21 cellular contexts compared by ENCODE assay signal in genomic region chr10:96267234-96267705, GRCh38. TPM values are rescaled to one million over a fixed set of nuclear protein-coding genes. Genes with fewer than 3 reads are reported as not detected.
DNase-seq lines count a peak whose midpoint lies in the region; ATAC-seq and TF ChIP-seq lines count a peak whose summit lies in the region.
"Had no signal": no experiment of that assay in that cellular context is flagged by ENCODE, and none has a peak within 500 bp of the region (broad histone marks: within the 10 kb centered on the region; RNA-seq: fewer than 3 reads in every experiment).

No MANE protein-coding gene starts in this region.

- no peak overlapping the region for H3K27ac Mint-ChIP-seq in activated CD4-positive, alpha-beta T cell treated with anti-CD3 and anti-CD28 coated beads for 36 hours
- peak overlapping the region; percentile 90 for H3K27ac Mint-ChIP-seq in stimulated activated memory B cell treated with anti-CD40 and anti-IgM and Interleukin-4, amounts not matched to agents 10 μg/mL and 1 μg/mL and 100 μg/mL, for 72 hours
- H3K27ac Mint-ChIP-seq: activated naive CD4-positive, alpha-beta T cell treated with anti-CD3 and anti-CD28 coated beads for 36 hours; T-helper 2 cell treated with Interferon-gamma antibody and Interleukin-4, amounts not matched to agents 5 μg/mL and 100 μg/mL, for 36 hours had no signal

- H3K4me1 ChIP-seq in OCI-LY3 (ENCODE audit: low read length): peaks cover 60% of the 10 kb centered on the region

- no peak for DNase-seq in activated CD4-positive, alpha-beta T cell treated with anti-CD3 and anti-CD28 coated beads for 36 hours
- DNase-seq in activated CD4-positive, alpha-beta T cell treated with anti-CD3 and anti-CD28 coated beads for 4 hours: no peak
- DNase-seq in GM10266 (ENCODE audit: extremely low spot score): no peak
- no peak for DNase-seq in left lobe of liver (ENCODE audit: low spot score)
- DNase-seq in NCI-H146 treated with DMSO at 0.1 percent for 48 hours (lab: John Stamatoyannopoulos, UW; ENCODE audit: unreplicated experiment): no peak
- DNase-seq: 8988T; activated CD4-positive, alpha-beta T cell treated with anti-CD3 and anti-CD28 coated beads for 1 hour; activated naive CD4-positive, alpha-beta T cell treated with anti-CD3 and anti-CD28 coated beads for 36 hours; heart left ventricle; KG1; NCI-H1105; SHP77; thyroid gland had no signal

- peaks cover 8% of the 10 kb centered on the region for H3K27me3 Mint-ChIP-seq in activated CD4-positive, alpha-beta T cell treated with anti-CD3 and anti-CD28 coated beads for 36 hours
- no peaks in the 10 kb centered on the region for H3K27me3 Mint-ChIP-seq in stimulated activated memory B cell treated with anti-CD40 and anti-IgM and Interleukin-4, amounts not matched to agents 10 μg/mL and 1 μg/mL and 100 μg/mL, for 72 hours

- POLR2A ChIA-PET in activated CD4-positive, alpha-beta T cell treated with anti-CD3 and anti-CD28 coated beads for 36 hours (lab: Charles Lee): no interaction called here

- H3K9me3 ChIP-seq in OCI-LY3 (ENCODE audit: insufficient read depth, low read length): no peaks in the 10 kb centered on the region
- H3K9me3 ChIP-seq: heart left ventricle, thyroid gland had no signal

- H3K4me1 Mint-ChIP-seq in activated CD4-positive, alpha-beta T cell treated with anti-CD3 and anti-CD28 coated beads for 36 hours: peaks cover 5% of the 10 kb centered on the region
- H3K4me1 Mint-ChIP-seq in stimulated activated memory B cell treated with anti-CD40 and anti-IgM and Interleukin-4, amounts not matched to agents 10 μg/mL and 1 μg/mL and 100 μg/mL, for 72 hours: peaks cover 80% of the 10 kb centered on the region

- peaks cover 76% of the 10 kb centered on the region for H3K36me3 ChIP-seq in OCI-LY3 (replicated peaks; ENCODE audit: low read depth, low read length)
- H3K36me3 ChIP-seq: heart left ventricle, thyroid gland had no signal

- CTCF ChIA-PET in activated CD4-positive, alpha-beta T cell treated with anti-CD3 and anti-CD28 coated beads for 36 hours (lab: Charles Lee): interaction anchor here (2.3 kb wide), 1 partner anchor 37 kb away, joined by 10 read pairs; no protein-coding TSS in a partner anchor

- H3K4me3 Mint-ChIP-seq in activated CD4-positive, alpha-beta T cell treated with anti-CD3 and anti-CD28 coated beads for 36 hours: no peak overlapping the region
- peak overlapping the region; percentile 95 for H3K4me3 Mint-ChIP-seq in stimulated activated memory B cell treated with anti-CD40 and anti-IgM and Interleukin-4, amounts not matched to agents 10 μg/mL and 1 μg/mL and 100 μg/mL, for 72 hours
- H3K4me3 Mint-ChIP-seq: activated naive CD4-positive, alpha-beta T cell treated with anti-CD3 and anti-CD28 coated beads for 36 hours; T-helper 2 cell treated with Interferon-gamma antibody and Interleukin-4, amounts not matched to agents 5 μg/mL and 100 μg/mL, for 36 hours had no signal

- peaks cover 78% of the 10 kb centered on the region for H4K20me1 ChIP-seq in OCI-LY3 (ENCODE audit: insufficient read depth, low read length)

- peak overlapping the region; percentile 100 for H3K27ac ChIP-seq in OCI-LY3 (ENCODE audit: low read length)
- H3K27ac ChIP-seq: C4-2B, heart left ventricle, HL-60 had no signal

- peak overlapping the region; percentile 98 for H3K4me3 ChIP-seq in OCI-LY3 (ENCODE audit: low read length)
- H3K4me3 ChIP-seq: heart left ventricle, thyroid gland had no signal

- H3K27me3 ChIP-seq in OCI-LY3 (ENCODE audit: low read depth, low read length): no peaks in the 10 kb centered on the region
- H3K27me3 ChIP-seq: thyroid gland had no signal

- intact Hi-C loops in activated CD4-positive, alpha-beta T cell treated with anti-CD3 and anti-CD28 coated beads for 36 hours (cut with DNase I, micrococcal nuclease): no loop called here

- H3K9ac ChIP-seq in OCI-LY3 (ENCODE audit: low read length): peak overlapping the region; percentile 99

- no peaks in the 10 kb centered on the region for H3K9me3 Mint-ChIP-seq in activated CD4-positive, alpha-beta T cell treated with anti-CD3 and anti-CD28 coated beads for 36 hours (ENCODE audit: low read depth)
- H3K9me3 Mint-ChIP-seq in stimulated activated memory B cell treated with anti-CD40 and anti-IgM and Interleukin-4, amounts not matched to agents 10 μg/mL and 1 μg/mL and 100 μg/mL, for 72 hours: no peaks in the 10 kb centered on the region
- H3K9me3 Mint-ChIP-seq: activated naive CD4-positive, alpha-beta T cell treated with anti-CD3 and anti-CD28 coated beads for 36 hours; T-helper 2 cell treated with Interferon-gamma antibody and Interleukin-4, amounts not matched to agents 5 μg/mL and 100 μg/mL, for 36 hours had no signal

- H2AFZ ChIP-seq in OCI-LY3 (ENCODE audit: low read depth, low read length): no peak overlapping the region

- no peaks in the 10 kb centered on the region for H3K36me3 Mint-ChIP-seq in activated CD4-positive, alpha-beta T cell treated with anti-CD3 and anti-CD28 coated beads for 36 hours (ENCODE audit: low read depth)
- peaks cover 61% of the 10 kb centered on the region for H3K36me3 Mint-ChIP-seq in stimulated activated memory B cell treated with anti-CD40 and anti-IgM and Interleukin-4, amounts not matched to agents 10 μg/mL and 1 μg/mL and 100 μg/mL, for 72 hours

- peaks cover 99% of the 10 kb centered on the region for H3K79me2 ChIP-seq in OCI-LY3 (ENCODE audit: low read length)

- ATAC-seq in activated CD4-positive, alpha-beta T cell treated with anti-CD3 and anti-CD28 coated beads for 36 hours: peak; percentile 55
- peak; percentile 88 for ATAC-seq in esophagus mucosa
- ATAC-seq in stimulated activated memory B cell treated with anti-CD40 and anti-IgM and Interleukin-4, amounts not matched to agents 10 μg/mL and 1 μg/mL and 100 μg/mL, for 72 hours: peak; percentile 50
- ATAC-seq in left lobe of liver: no peak
- ATAC-seq: heart left ventricle had no signal

- no peak for TF ChIP-seq CTCF in OCI-LY3 (IDR thresholded peaks at IDR 0.05; ENCODE audit: low read depth, low read length)
- no peak for TF ChIP-seq CTCF in GM10266 (IDR thresholded peaks at IDR 0.05; ENCODE audit: control insufficient read depth, insufficient read depth, low read depth, missing control alignments)

- H3K4me2 ChIP-seq in OCI-LY3 (ENCODE audit: low read length): peak overlapping the region; percentile 98

RNA-seq across cellular contexts. Expression of gene BLNK, which starts 4.1 kb away (rescaled TPM):
- total RNA-seq in activated CD4-positive, alpha-beta T cell treated with anti-CD3 and anti-CD28 coated beads for 36 hours: not detected
- total RNA-seq in esophagus mucosa (51.3 TPM), left lobe of liver (9.3 TPM)
- total RNA-seq: activated naive CD4-positive, alpha-beta T cell treated with anti-CD3 and anti-CD28 coated beads for 36 hours had no signal

RNA-seq across cellular contexts. Expression of gene DNTT, which starts 37.0 kb away (rescaled TPM):
- not detected for total RNA-seq in activated CD4-positive, alpha-beta T cell treated with anti-CD3 and anti-CD28 coated beads for 36 hours
- total RNA-seq in esophagus mucosa (not detected), left lobe of liver (not detected)
- total RNA-seq: heart left ventricle, myocyte, skeletal muscle tissue had no signal

Comparison
In these comparisons a context has a peak if more than half of its experiments do, and no peak if none do; other contexts are left out.
1. RNA of gene BLNK, which starts 4.1 kb away (total RNA-seq): 51.3 TPM in esophagus mucosa (single experiment) and 9.3 TPM in left lobe of liver (single experiment); not detected in activated CD4-positive, alpha-beta T cell treated with anti-CD3 and anti-CD28 coated beads for 36 hours; every median in the first group is over 10 times any median in the second.